In the genomic region with DNA sequence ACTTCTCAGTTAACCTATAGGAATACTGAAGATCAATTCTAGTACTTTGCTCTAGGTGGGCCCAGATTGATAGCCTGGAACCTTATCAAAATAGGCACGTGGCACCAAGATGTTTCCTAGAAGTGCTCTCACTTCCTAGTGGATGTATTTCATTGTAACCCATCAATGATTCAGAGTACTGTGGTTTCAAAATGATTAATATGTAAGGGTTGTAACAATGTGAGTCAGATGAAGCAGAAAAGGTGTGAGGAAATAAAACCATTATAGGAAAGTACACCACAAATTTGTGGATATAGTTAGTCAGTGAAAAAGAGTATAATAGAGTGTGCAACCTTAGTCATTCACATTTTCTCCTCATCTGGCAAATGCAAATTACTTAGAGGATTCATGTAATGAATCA, we compare ENCODE assay signal across 12 cellular contexts.
A peak's percentile ranks its signal among the peaks of the same experiment; 100 is the strongest.
DNase-seq lines count a peak whose midpoint lies in the region; ATAC-seq and TF ChIP-seq lines count a peak whose summit lies in the region.
"Had no signal": no experiment of that assay in that cellular context is flagged by ENCODE, and none has a peak within 500 bp of the region (broad histone marks: within the 10 kb centered on the region; RNA-seq: fewer than 3 reads in every experiment).

No MANE protein-coding gene starts in this region.

- peaks cover 23% of the 10 kb centered on the region for H3K27me3 Mint-ChIP-seq in activated T-cell treated with anti-CD3 and anti-CD28 coated beads, Interleukin-2, amount 50 U/mL, for 72 hours (ENCODE audit: low read depth)
- H3K27me3 Mint-ChIP-seq in stimulated activated naive CD8-positive, alpha-beta T cell treated with anti-CD3 and anti-CD28 coated beads, Interleukin-15, amount 100 ng/mL, for 72 hours, result peaks cover 13% of the 10 kb centered on the region

- no peaks in the 10 kb centered on the region for H3K36me3 ChIP-seq in fibroblast of lung (ENCODE audit: control insufficient read depth, insufficient read depth, low read length)
- H3K36me3 ChIP-seq: BLaER1 treated with 17β-estradiol and CSF1 and Interleukin-3, amounts not matched to agents 10 nM and 100 nM had no signal

- H3K4me2 ChIP-seq in fibroblast of lung (ENCODE audit: extremely low read depth, insufficient read depth, low read length), result no peak overlapping the region
- H3K4me2 ChIP-seq: BLaER1 treated with 17β-estradiol and CSF1 and Interleukin-3, amounts not matched to agents 10 nM and 100 nM had no signal

- H4K20me1 ChIP-seq in fibroblast of lung (ENCODE audit: control insufficient read depth, extremely low read depth, insufficient read depth, low read length), result no peaks in the 10 kb centered on the region
- H4K20me1 ChIP-seq: BLaER1 treated with 17β-estradiol and CSF1 and Interleukin-3, amounts not matched to agents 10 nM and 100 nM had no signal

- H3K9me3 ChIP-seq in fibroblast of lung (ENCODE audit: control insufficient read depth, insufficient read depth, low read depth, low read length), result no peaks in the 10 kb centered on the region

- DNase-seq in activated T-cell treated with anti-CD3 and anti-CD28 coated beads, Interleukin-2, amount 50 U/mL, for 72 hours, result no peak
- no peak for DNase-seq in activated T-cell treated with anti-CD3 and anti-CD28 coated beads, Interleukin-2, amount 50 U/mL, for 1 hour
- DNase-seq in RPMI7951 (ENCODE audit: low read depth) (peak; percentile 67), fibroblast of lung (ENCODE audit: low read depth in 2 of 2) (peak; percentile 87 to 93), hypothalamus (lab: John Stamatoyannopoulos, UW) (no peak)
- no peak for DNase-seq in stimulated activated naive CD8-positive, alpha-beta T cell treated with anti-CD3 and anti-CD28 coated beads, Interleukin-15, amount 100 ng/mL, for 72 hours
- DNase-seq in activated CD8-positive, alpha-beta memory T cell treated with anti-CD3 and anti-CD28 coated beads for 24 hours, result no peak
- DNase-seq: activated CD4-positive, alpha-beta T cell treated with anti-CD3 and anti-CD28 coated beads for 48 hours; left colon; NCI-H446 treated with DMSO at 0.1 percent for 48 hours had no signal

- no peaks in the 10 kb centered on the region for H3K79me2 ChIP-seq in fibroblast of lung (ENCODE audit: control insufficient read depth, insufficient read depth, low read length)

- no peak overlapping the region for H2AFZ ChIP-seq in fibroblast of lung (ENCODE audit: low read length)

- peaks cover 17% of the 10 kb centered on the region for H3K4me1 Mint-ChIP-seq in activated T-cell treated with anti-CD3 and anti-CD28 coated beads, Interleukin-2, amount 50 U/mL, for 72 hours (ENCODE audit: low read depth)
- H3K4me1 Mint-ChIP-seq in stimulated activated naive CD8-positive, alpha-beta T cell treated with anti-CD3 and anti-CD28 coated beads, Interleukin-15, amount 100 ng/mL, for 72 hours, result peaks cover 15% of the 10 kb centered on the region

- peak overlapping the region in 1 of 2 donors; percentile 1 for H3K4me3 Mint-ChIP-seq in activated T-cell treated with anti-CD3 and anti-CD28 coated beads, Interleukin-2, amount 50 U/mL, for 72 hours
- H3K4me3 Mint-ChIP-seq in stimulated activated naive CD8-positive, alpha-beta T cell treated with anti-CD3 and anti-CD28 coated beads, Interleukin-15, amount 100 ng/mL, for 72 hours, result no peak overlapping the region

- no peak overlapping the region for H3K4me3 ChIP-seq in fibroblast of lung (replicated peaks in 1 of 4; ENCODE audit: control extremely low read depth in 1 of 4, insufficient read depth in 1 of 4, low read depth in 3 of 4, low read length in 4 of 4)
- H3K4me3 ChIP-seq: BLaER1 treated with 17β-estradiol and CSF1 and Interleukin-3, amounts not matched to agents 10 nM and 100 nM had no signal

- no peak overlapping the region for H3K9ac ChIP-seq in fibroblast of lung (ENCODE audit: insufficient read depth, low read length)
- H3K9ac ChIP-seq: BLaER1 treated with 17β-estradiol and CSF1 and Interleukin-3, amounts not matched to agents 10 nM and 100 nM had no signal

- ATAC-seq in activated T-cell treated with anti-CD3 and anti-CD28 coated beads, Interleukin-2, amount 50 U/mL, for 72 hours (replicated peaks in 1 of 2), result peak; percentile 93 to 95
- ATAC-seq in stimulated activated naive CD8-positive, alpha-beta T cell treated with anti-CD3 and anti-CD28 coated beads, Interleukin-15, amount 100 ng/mL, for 72 hours, result peak; percentile 98
- no peak for ATAC-seq in GM21381 (IDR thresholded peaks at IDR 0.05; ENCODE audit: unreplicated experiment)
- ATAC-seq: left colon had no signal

- no peaks in the 10 kb centered on the region for H3K27me3 ChIP-seq in fibroblast of lung (ENCODE audit: control insufficient read depth, insufficient read depth, low read length)
- H3K27me3 ChIP-seq: BLaER1 treated with 17β-estradiol and CSF1 and Interleukin-3, amounts not matched to agents 10 nM and 100 nM had no signal

- H3K27ac Mint-ChIP-seq in activated T-cell treated with anti-CD3 and anti-CD28 coated beads, Interleukin-2, amount 50 U/mL, for 72 hours, result peak overlapping the region; percentile 36
- no peak overlapping the region for H3K27ac Mint-ChIP-seq in stimulated activated naive CD8-positive, alpha-beta T cell treated with anti-CD3 and anti-CD28 coated beads, Interleukin-15, amount 100 ng/mL, for 72 hours

- no peak for TF ChIP-seq CTCF in fibroblast of lung (conservative IDR thresholded peaks at IDR 0.05 in 1 of 2, IDR thresholded peaks at IDR 0.05 in 1 of 2; ENCODE audit: low read depth in 1 of 2, low read length in 2 of 2)

- peaks cover 9% of the 10 kb centered on the region for H3K4me1 ChIP-seq in fibroblast of lung (ENCODE audit: control insufficient read depth, extremely low read depth, insufficient read depth, low read length)
- H3K4me1 ChIP-seq: BLaER1 treated with 17β-estradiol and CSF1 and Interleukin-3, amounts not matched to agents 10 nM and 100 nM had no signal

- H3K9me3 Mint-ChIP-seq in activated T-cell treated with anti-CD3 and anti-CD28 coated beads, Interleukin-2, amount 50 U/mL, for 72 hours, result peaks cover 4 to 18% of the 10 kb centered on the region in 2 donors
- peaks cover 26 to 28% of the 10 kb centered on the region in 2 donors for H3K9me3 Mint-ChIP-seq in stimulated activated naive CD8-positive, alpha-beta T cell treated with anti-CD3 and anti-CD28 coated beads, Interleukin-15, amount 100 ng/mL, for 72 hours

- H3K36me3 Mint-ChIP-seq in activated T-cell treated with anti-CD3 and anti-CD28 coated beads, Interleukin-2, amount 50 U/mL, for 72 hours (ENCODE audit: insufficient read depth in 2 of 2), result peaks cover 2% of the 10 kb centered on the region in 2 donors

- peak overlapping the region; percentile 58 for H3K27ac ChIP-seq in fibroblast of lung (ENCODE audit: insufficient read depth, low read length)
- H3K27ac ChIP-seq: BLaER1 treated with 17β-estradiol and CSF1 and Interleukin-3, amounts not matched to agents 10 nM and 100 nM had no signal

Comparison
In these comparisons a context has a peak if more than half of its experiments do, and no peak if none do; other contexts are left out.
1. DNase-seq: peak in RPMI7951 (single experiment) and fibroblast of lung (2 of 2); none in activated T-cell treated with anti-CD3 and anti-CD28 coated beads, Interleukin-2, amount 50 U/mL, for 72 hours (0 of 2), activated T-cell treated with anti-CD3 and anti-CD28 coated beads, Interleukin-2, amount 50 U/mL, for 1 hour (single experiment), stimulated activated naive CD8-positive, alpha-beta T cell treated with anti-CD3 and anti-CD28 coated beads, Interleukin-15, amount 100 ng/mL, for 72 hours (0 of 2), hypothalamus (0 of 51) and activated CD8-positive, alpha-beta memory T cell treated with anti-CD3 and anti-CD28 coated beads for 24 hours (single experiment).